In genomic region chr6:151026021-151026663, GRCh38 we compare ENCODE assay signal across 23 cellular contexts.
"Had no signal": no experiment of that assay in that cellular context is flagged by ENCODE, and none has a peak within 500 bp of the region (broad histone marks: within the 10 kb centered on the region; RNA-seq: fewer than 3 reads in every experiment).

No MANE protein-coding gene starts in this region.

- H3K36me3 ChIP-seq: cardiac muscle cell, right lobe of liver had no signal

- H3K27ac Mint-ChIP-seq: activated naive CD8-positive, alpha-beta T cell treated with anti-CD3 and anti-CD28 coated beads for 36 hours; activated T-helper 17 cell treated with anti-CD3 and anti-CD28 coated beads, Interleukin-2, amount 50 U/mL, for 72 hours; stimulated activated naive B cell treated with anti-CD40 and anti-IgM and Interleukin-4, amounts not matched to agents 10 μg/mL and 1 μg/mL and 100 μg/mL, for 72 hours had no signal

- H3K9me3 ChIP-seq: psoas muscle, right lobe of liver, spleen, tibial nerve had no signal

- H3K4me1 ChIP-seq: psoas muscle had no signal

- H3K27me3 Mint-ChIP-seq: activated naive CD8-positive, alpha-beta T cell treated with anti-CD3 and anti-CD28 coated beads for 36 hours; activated T-helper 17 cell treated with anti-CD3 and anti-CD28 coated beads, Interleukin-2, amount 50 U/mL, for 72 hours; stimulated activated naive B cell treated with anti-CD40 and anti-IgM and Interleukin-4, amounts not matched to agents 10 μg/mL and 1 μg/mL and 100 μg/mL, for 72 hours had no signal

- H3K4me3 Mint-ChIP-seq: activated naive CD8-positive, alpha-beta T cell treated with anti-CD3 and anti-CD28 coated beads for 36 hours; activated T-helper 17 cell treated with anti-CD3 and anti-CD28 coated beads, Interleukin-2, amount 50 U/mL, for 72 hours; stimulated activated naive B cell treated with anti-CD40 and anti-IgM and Interleukin-4, amounts not matched to agents 10 μg/mL and 1 μg/mL and 100 μg/mL, for 72 hours had no signal

- ATAC-seq: activated T-helper 17 cell treated with anti-CD3 and anti-CD28 coated beads, Interleukin-2, amount 50 U/mL, for 72 hours; psoas muscle; stimulated activated naive B cell treated with anti-CD40 and anti-IgM and Interleukin-4, amounts not matched to agents 10 μg/mL and 1 μg/mL and 100 μg/mL, for 72 hours had no signal

- H3K9me3 Mint-ChIP-seq: activated naive CD8-positive, alpha-beta T cell treated with anti-CD3 and anti-CD28 coated beads for 36 hours; activated T-helper 17 cell treated with anti-CD3 and anti-CD28 coated beads, Interleukin-2, amount 50 U/mL, for 72 hours had no signal

- DNase-seq: activated CD4-positive, alpha-beta T cell treated with anti-CD3 and anti-CD28 coated beads, Interleukin-2, amount 50 U/mL, for 48 hours; activated naive CD4-positive, alpha-beta T cell; activated naive CD8-positive, alpha-beta T cell treated with anti-CD3 and anti-CD28 coated beads for 36 hours; activated T-cell treated with anti-CD3 and anti-CD28 coated beads, Interleukin-2, amount 50 U/mL, for 1 hour; amniotic stem cell; erythroblast; foreskin melanocyte; glutamatergic neuron; hippocampal formation; midbrain; occipital lobe; psoas muscle; right lobe of liver; spleen; stimulated activated CD4-positive, alpha-beta T cell treated with anti-CD3 and anti-CD28 coated beads, Interleukin-4, amount 100 ng/mL, for 4 hours; stimulated activated naive B cell treated with anti-CD40 and anti-IgM and Interleukin-4, amounts not matched to agents 10 μg/mL and 1 μg/mL and 100 μg/mL, for 72 hours; T-helper 2 cell had no signal

- H3K27me3 ChIP-seq: cardiac muscle cell, right lobe of liver, spleen, tibial nerve had no signal

- H3K4me3 ChIP-seq: cardiac muscle cell, lung, psoas muscle, right lobe of liver, spleen, tibial nerve had no signal

- H3K27ac ChIP-seq: cardiac muscle cell, psoas muscle, tibial nerve had no signal

- FAIRE-seq: islet of Langerhans, urothelium cell line had no signal
